Comparison of ENCODE assay signal across 9 cellular contexts in genomic region chr1:52926864-52927218, GRCh38. TPM values are rescaled to one million over a fixed set of nuclear protein-coding genes. Genes with fewer than 3 reads are reported as not detected.
DNase-seq lines count a peak whose midpoint lies in the region; ATAC-seq and TF ChIP-seq lines count a peak whose summit lies in the region.
"Had no signal": no experiment of that assay in that cellular context is flagged by ENCODE, and none has a peak within 500 bp of the region (broad histone marks: within the 10 kb centered on the region; RNA-seq: fewer than 3 reads in every experiment).

No MANE protein-coding gene starts in this region.

- 9 to 12% methylated on average over 11 to 13 of the region's 13 CpGs for WGBS in tibial nerve, 2 donors

- no peaks in the 10 kb centered on the region for H3K9me3 Mint-ChIP-seq in activated T-cell treated with anti-CD3 and anti-CD28 coated beads, Interleukin-2, amount 50 U/mL, for 72 hours
- no peaks in the 10 kb centered on the region for H3K9me3 Mint-ChIP-seq in activated T-helper 17 cell treated with anti-CD3 and anti-CD28 coated beads, Interleukin-2, amount 50 U/mL, for 72 hours

- TF ChIP-seq EP300 in tibial nerve (IDR thresholded peaks at IDR 0.05), result no peak

- no peak for DNase-seq in activated T-cell treated with anti-CD3 and anti-CD28 coated beads, Interleukin-2, amount 50 U/mL, for 72 hours
- DNase-seq in activated T-cell treated with anti-CD3 and anti-CD28 coated beads, Interleukin-2, amount 50 U/mL, for 1 hour, result no peak
- DNase-seq in tibial nerve (ENCODE audit: low spot score in 2 of 2), result no peak
- DNase-seq in dermis blood vessel endothelial cell, result no peak
- no peak for DNase-seq in erythroblast (lab: John Stamatoyannopoulos, UW)
- no peak for DNase-seq in hepatic stellate cell (ENCODE audit: low spot score)

- peaks cover 0 to 39% (median 13%) of the 10 kb centered on the region in 4 donors for H3K4me1 ChIP-seq in tibial nerve

- no peak for ATAC-seq in activated T-cell treated with anti-CD3 and anti-CD28 coated beads, Interleukin-2, amount 50 U/mL, for 72 hours (replicated peaks in 1 of 2)
- ATAC-seq in activated T-helper 17 cell treated with anti-CD3 and anti-CD28 coated beads, Interleukin-2, amount 50 U/mL, for 72 hours (replicated peaks), result no peak

- H3K27ac Mint-ChIP-seq in activated T-cell treated with anti-CD3 and anti-CD28 coated beads, Interleukin-2, amount 50 U/mL, for 72 hours, result peak overlapping the region; percentile 42
- peak overlapping the region; percentile 88 for H3K27ac Mint-ChIP-seq in activated T-helper 17 cell treated with anti-CD3 and anti-CD28 coated beads, Interleukin-2, amount 50 U/mL, for 72 hours

- no peaks in the 10 kb centered on the region for H3K9me3 ChIP-seq in tibial nerve

- H3K4me3 Mint-ChIP-seq in activated T-cell treated with anti-CD3 and anti-CD28 coated beads, Interleukin-2, amount 50 U/mL, for 72 hours, result peak overlapping the region; percentile 87 to 90
- peak overlapping the region; percentile 88 for H3K4me3 Mint-ChIP-seq in activated T-helper 17 cell treated with anti-CD3 and anti-CD28 coated beads, Interleukin-2, amount 50 U/mL, for 72 hours

- H3K36me3 Mint-ChIP-seq in activated T-cell treated with anti-CD3 and anti-CD28 coated beads, Interleukin-2, amount 50 U/mL, for 72 hours (ENCODE audit: insufficient read depth in 2 of 2), result peaks cover 3 to 4% of the 10 kb centered on the region in 2 donors
- no peaks in the 10 kb centered on the region for H3K36me3 Mint-ChIP-seq in activated T-helper 17 cell treated with anti-CD3 and anti-CD28 coated beads, Interleukin-2, amount 50 U/mL, for 72 hours (ENCODE audit: low read depth)

- peak overlapping the region; percentile 19 for H3K27ac ChIP-seq in layer of hippocampus (ENCODE audit: low read depth, low read length)
- peak overlapping the region; percentile 71 to 90 (median 84) for H3K27ac ChIP-seq in tibial nerve
- H3K27ac ChIP-seq: epithelial cell of prostate had no signal

- H3K36me3 ChIP-seq in tibial nerve, result no peaks in the 10 kb centered on the region

- peaks cover 18% of the 10 kb centered on the region for H3K4me1 Mint-ChIP-seq in activated T-cell treated with anti-CD3 and anti-CD28 coated beads, Interleukin-2, amount 50 U/mL, for 72 hours (ENCODE audit: low read depth)
- H3K4me1 Mint-ChIP-seq in activated T-helper 17 cell treated with anti-CD3 and anti-CD28 coated beads, Interleukin-2, amount 50 U/mL, for 72 hours, result peaks cover 5% of the 10 kb centered on the region

- no peaks in the 10 kb centered on the region for H3K27me3 Mint-ChIP-seq in activated T-cell treated with anti-CD3 and anti-CD28 coated beads, Interleukin-2, amount 50 U/mL, for 72 hours (ENCODE audit: low read depth)
- no peaks in the 10 kb centered on the region for H3K27me3 Mint-ChIP-seq in activated T-helper 17 cell treated with anti-CD3 and anti-CD28 coated beads, Interleukin-2, amount 50 U/mL, for 72 hours

- no peak for TF ChIP-seq CTCF in tibial nerve (IDR thresholded peaks at IDR 0.05)

- no peaks in the 10 kb centered on the region for H3K27me3 ChIP-seq in layer of hippocampus (ENCODE audit: control insufficient read depth, insufficient read depth, low read length)
- no peaks in the 10 kb centered on the region for H3K27me3 ChIP-seq in tibial nerve

- TF ChIP-seq POLR2A in tibial nerve (IDR thresholded peaks at IDR 0.05), result no peak
- TF ChIP-seq POLR2A in erythroblast (IDR thresholded peaks at IDR 0.05; ENCODE audit: low read length), result no peak

- H3K4me3 ChIP-seq in tibial nerve, result peak overlapping the region; percentile 49 to 96 (median 71)

RNA-seq across cellular contexts. Expression of gene SCP2, which starts 0.2 kb away (rescaled TPM):
- 10 to 100 TPM; 50.8 to 54.3 TPM for total RNA-seq in activated T-cell treated with anti-CD3 and anti-CD28 coated beads, Interleukin-2, amount 50 U/mL, for 72 hours
- 10 to 100 TPM; 59.5 to 75.1 TPM for total RNA-seq in activated T-helper 17 cell treated with anti-CD3 and anti-CD28 coated beads, Interleukin-2, amount 50 U/mL, for 72 hours
- total RNA-seq in tibial nerve, result 100 to 1,000 TPM in 2 of 4 donors, 10 to 100 TPM in 2; 63.3 to 131 (median 104) TPM
- 159 and 185 TPM in 2 replicates for total RNA-seq in dermis blood vessel endothelial cell

RNA-seq across cellular contexts. Expression of gene ECHDC2, which starts 5.3 kb away (rescaled TPM):
- 100 to 1,000 TPM in 1 of 2 donors, 10 to 100 TPM in 1; 93.6 to 104 TPM for total RNA-seq in activated T-cell treated with anti-CD3 and anti-CD28 coated beads, Interleukin-2, amount 50 U/mL, for 72 hours
- total RNA-seq in activated T-helper 17 cell treated with anti-CD3 and anti-CD28 coated beads, Interleukin-2, amount 50 U/mL, for 72 hours, result 10 to 100 TPM; 52.5 to 79.9 TPM
- 100 to 1,000 TPM; 110 to 346 (median 205) TPM for total RNA-seq in tibial nerve
- total RNA-seq in dermis blood vessel endothelial cell, result 12.7 and 17.0 TPM in 2 replicates
